In the genomic region with DNA sequence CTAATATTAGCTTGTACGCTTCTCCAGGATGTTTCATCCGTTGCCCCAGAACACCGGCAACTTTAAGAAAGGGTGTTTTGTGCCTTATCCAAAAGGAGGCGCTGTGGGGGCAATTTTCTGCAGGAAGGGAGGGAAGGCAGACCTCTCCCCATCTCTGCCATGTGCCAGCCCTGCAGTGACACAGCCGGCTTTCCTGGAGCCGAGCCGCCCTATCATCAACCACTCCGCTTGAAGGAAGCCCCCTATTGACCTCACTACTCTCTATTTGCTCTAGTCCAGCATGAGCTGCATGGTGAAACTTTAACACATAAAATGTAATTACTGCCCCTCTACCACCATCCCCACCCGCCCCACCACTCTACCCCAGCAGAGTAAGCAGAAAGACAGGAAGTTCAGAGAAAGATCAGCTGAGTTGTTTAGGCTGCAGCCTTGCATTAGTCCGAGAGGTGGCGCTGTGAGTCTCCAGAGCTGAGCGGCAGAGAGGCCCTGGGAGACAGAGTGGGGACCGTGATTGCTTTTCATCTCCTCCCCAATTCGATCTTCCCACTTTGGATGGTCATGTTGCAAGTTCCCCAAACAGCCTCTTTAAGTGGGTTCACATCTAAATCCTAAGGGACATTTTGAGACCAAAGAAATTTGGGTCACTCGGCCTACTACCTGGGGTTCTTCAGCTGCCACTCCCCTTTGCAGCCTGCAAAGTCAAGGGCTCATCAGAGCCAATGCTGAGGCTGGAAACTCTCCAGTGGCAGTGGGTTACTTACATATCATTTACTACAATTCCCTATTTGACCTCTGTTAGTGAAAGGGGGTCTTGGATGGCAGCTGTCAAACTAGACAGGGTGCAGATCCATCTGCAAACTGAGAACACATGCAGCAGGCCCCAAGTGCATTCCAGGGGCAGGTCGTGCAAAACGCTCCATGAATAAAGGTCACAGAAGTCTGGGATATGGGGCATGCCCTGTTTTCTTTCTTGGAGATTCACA, we compare ENCODE assay signal across 8 cellular contexts.
DNase-seq lines count a peak whose midpoint lies in the region; ATAC-seq lines count a peak whose summit lies in the region.

No MANE protein-coding gene starts in this region.

- peak; percentile 83 for ATAC-seq in HG02678 (IDR thresholded peaks at IDR 0.05; ENCODE audit: unreplicated experiment)

- DNase-seq in NCI-H1417 (lab: John Stamatoyannopoulos, UW), result peak in 2 of 3 experiments; percentile 11 to 19
- DNase-seq in NCI-H1417 treated with DMSO at 0.1 percent for 48 hours (lab: John Stamatoyannopoulos, UW), result no peak
- peak; percentile 32 for DNase-seq in NCI-H2196 (lab: John Stamatoyannopoulos, UW; ENCODE audit: unreplicated experiment)
- peak; percentile 54 for DNase-seq in activated CD4-positive, alpha-beta T cell treated with anti-CD3 and anti-CD28 coated beads, Interleukin-2, amount 50 U/mL, for 1 hour
- DNase-seq in effector CD8-positive, alpha-beta T cell (lab: John Stamatoyannopoulos, UW), result peak; percentile 16
- DNase-seq in medulla oblongata (ENCODE audit: extremely low spot score), result peak; percentile 85
- peak; percentile 79 for DNase-seq in stimulated activated CD8-positive, alpha-beta memory T cell treated with anti-CD3 and anti-CD28 coated beads, Interleukin-4, amount 100 ng/mL, for 48 hours
